ENCODE assay signal across 23 cellular contexts in genomic region chr10:99399664-99400063, GRCh38.
"Had no signal": no experiment of that assay in that cellular context is flagged by ENCODE, and none has a peak within 500 bp of the region (broad histone marks: within the 10 kb centered on the region; RNA-seq: fewer than 3 reads in every experiment).

No MANE protein-coding gene starts in this region.

- H3K9me3 Mint-ChIP-seq: dendritic cell treated with granulocyte-macrophage colony-stimulating factor and Interleukin-4, amounts not matched to agents 40 ng/mL and 50 ng/mL, for 4 days; effector memory CD8-positive, alpha-beta T cell; endodermal cell; mesothelial cell of epicardium; naive B cell had no signal

- H3K27me3 ChIP-seq: esophagus squamous epithelium, gastrocnemius medialis, heart right ventricle had no signal

- H3K27ac ChIP-seq: epithelial cell of prostate, esophagus squamous epithelium, gastrocnemius medialis, heart right ventricle, left ventricle myocardium inferior, lower lobe of right lung had no signal

- ATAC-seq: effector memory CD8-positive, alpha-beta T cell; esophagus mucosa; gastrocnemius medialis; heart right ventricle; left cardiac atrium; lower lobe of right lung; mucosa of descending colon had no signal

- H3K27ac Mint-ChIP-seq: dendritic cell treated with granulocyte-macrophage colony-stimulating factor and Interleukin-4, amounts not matched to agents 40 ng/mL and 50 ng/mL, for 4 days; endodermal cell; mesothelial cell of epicardium had no signal

- H3K4me3 Mint-ChIP-seq: dendritic cell treated with granulocyte-macrophage colony-stimulating factor and Interleukin-4, amounts not matched to agents 40 ng/mL and 50 ng/mL, for 4 days; effector memory CD8-positive, alpha-beta T cell; endodermal cell; mesothelial cell of epicardium; naive B cell had no signal

- H3K27me3 Mint-ChIP-seq: dendritic cell treated with granulocyte-macrophage colony-stimulating factor and Interleukin-4, amounts not matched to agents 40 ng/mL and 50 ng/mL, for 4 days; effector memory CD8-positive, alpha-beta T cell; naive B cell had no signal

- H3K9me3 ChIP-seq: esophagus squamous epithelium, gastrocnemius medialis, heart right ventricle, left ventricle myocardium inferior, lower lobe of right lung, mucosa of descending colon had no signal

- DNase-seq: cortex of kidney; effector CD8-positive, alpha-beta T cell; effector memory CD8-positive, alpha-beta T cell; endodermal cell; erythroblast; esophagus squamous epithelium; foreskin fibroblast; foreskin melanocyte; gastrocnemius medialis; glutamatergic neuron; head of caudate nucleus; heart right ventricle; hippocampal formation; left cardiac atrium; left ventricle myocardium inferior; lower lobe of right lung; mesenchymal stem cell; mucosa of descending colon; naive B cell had no signal

- H3K4me3 ChIP-seq: esophagus squamous epithelium, gastrocnemius medialis, heart right ventricle, left ventricle myocardium inferior, lower lobe of right lung, mucosa of descending colon had no signal
